ENCODE assay signal across 7 cellular contexts in the genomic region with DNA sequence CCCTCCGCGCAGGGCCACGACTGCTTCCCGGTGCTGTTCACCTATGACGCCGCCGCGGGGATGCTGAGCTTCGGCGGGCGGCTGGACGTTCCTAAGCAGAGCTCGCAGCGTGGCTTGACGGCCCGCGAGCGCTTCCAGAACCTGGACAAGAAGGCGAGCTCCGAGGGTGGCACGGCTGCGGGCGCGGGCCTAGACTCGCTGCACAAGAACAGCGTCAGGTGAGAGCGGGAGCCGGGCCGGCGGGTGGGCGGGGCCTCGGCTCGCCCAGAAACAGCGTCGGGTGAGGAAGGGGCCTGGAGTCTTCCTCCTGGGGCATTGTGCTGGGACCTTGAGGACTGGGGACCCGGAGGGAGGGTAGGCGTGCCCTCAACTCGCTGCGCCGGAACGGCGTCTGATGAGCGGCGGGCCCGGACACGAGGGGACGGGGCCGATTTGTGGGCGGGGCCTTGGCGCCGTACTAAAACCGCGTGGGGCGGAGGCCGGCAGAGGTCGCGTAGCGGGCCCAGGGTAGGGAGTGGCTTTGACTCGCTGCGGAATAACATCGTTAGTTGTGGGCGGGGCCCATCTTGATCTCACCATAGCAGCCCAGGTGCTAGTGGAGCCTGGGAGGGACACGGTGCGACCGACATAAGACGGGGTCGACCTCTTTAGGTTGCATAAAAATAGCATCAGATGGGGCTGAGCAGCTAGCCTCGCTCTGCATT.
DNase-seq lines count a peak whose midpoint lies in the region; ATAC-seq lines count a peak whose summit lies in the region.

No MANE protein-coding gene starts in this region.

- H3K4me3 ChIP-seq in endocrine pancreas (ENCODE audit: control insufficient read depth, insufficient read depth, low read length) (no peak overlapping the region), mucosa of stomach (ENCODE audit: low read length) (peak overlapping the region; percentile 22)

- H3K27ac Mint-ChIP-seq in stimulated activated effector memory CD8-positive, alpha-beta T cell treated with anti-CD3 and anti-CD28 coated beads, Interleukin-12 subunit alpha, Interleukin-12 subunit beta, amount 100 ng/mL, for 72 hours: peak overlapping the region; percentile 84

- H3K9ac ChIP-seq in endocrine pancreas (ENCODE audit: control insufficient read depth, insufficient read depth, low read length) (peak overlapping the region; percentile 57), mucosa of stomach (ENCODE audit: low read length) (peak overlapping the region; percentile 47)

- no peaks in the 10 kb centered on the region for H3K4me1 ChIP-seq in endocrine pancreas (ENCODE audit: control insufficient read depth, insufficient read depth, low read length)
- H3K4me1 ChIP-seq in mucosa of stomach (ENCODE audit: control insufficient read depth, insufficient read depth, low read length): peaks cover 21% of the 10 kb centered on the region

- peaks cover 25% of the 10 kb centered on the region for H3K4me1 Mint-ChIP-seq in stimulated activated effector memory CD8-positive, alpha-beta T cell treated with anti-CD3 and anti-CD28 coated beads, Interleukin-12 subunit alpha, Interleukin-12 subunit beta, amount 100 ng/mL, for 72 hours

- peaks cover 3% of the 10 kb centered on the region for H3K36me3 ChIP-seq in endocrine pancreas (ENCODE audit: control insufficient read depth, insufficient read depth, low read length)
- peaks cover 8% of the 10 kb centered on the region for H3K36me3 ChIP-seq in mucosa of stomach (ENCODE audit: control insufficient read depth, insufficient read depth, low read length)

- H3K9me3 Mint-ChIP-seq in stimulated activated effector memory CD8-positive, alpha-beta T cell treated with anti-CD3 and anti-CD28 coated beads, Interleukin-12 subunit alpha, Interleukin-12 subunit beta, amount 100 ng/mL, for 72 hours: no peaks in the 10 kb centered on the region

- peaks cover 100% of the 10 kb centered on the region for H3K36me3 Mint-ChIP-seq in stimulated activated effector memory CD8-positive, alpha-beta T cell treated with anti-CD3 and anti-CD28 coated beads, Interleukin-12 subunit alpha, Interleukin-12 subunit beta, amount 100 ng/mL, for 72 hours

- H3K4me3 Mint-ChIP-seq in stimulated activated effector memory CD8-positive, alpha-beta T cell treated with anti-CD3 and anti-CD28 coated beads, Interleukin-12 subunit alpha, Interleukin-12 subunit beta, amount 100 ng/mL, for 72 hours: peak overlapping the region; percentile 59

- ATAC-seq in GM21576 (IDR thresholded peaks at IDR 0.05; ENCODE audit: unreplicated experiment): peak; percentile 50
- peak; percentile 90 for ATAC-seq in stimulated activated effector memory CD8-positive, alpha-beta T cell treated with anti-CD3 and anti-CD28 coated beads, Interleukin-12 subunit alpha, Interleukin-12 subunit beta, amount 100 ng/mL, for 72 hours

- no peaks in the 10 kb centered on the region for H3K27me3 ChIP-seq in endocrine pancreas (ENCODE audit: control insufficient read depth, insufficient read depth, low read length)
- no peaks in the 10 kb centered on the region for H3K27me3 ChIP-seq in mucosa of stomach (ENCODE audit: control insufficient read depth, insufficient read depth, low read length)

- no peaks in the 10 kb centered on the region for H3K9me3 ChIP-seq in endocrine pancreas (ENCODE audit: control insufficient read depth, low read length)
- H3K9me3 ChIP-seq in mucosa of stomach (ENCODE audit: control insufficient read depth, low read length): no peaks in the 10 kb centered on the region

- DNase-seq in NCI-H2196 (lab: John Stamatoyannopoulos, UW; ENCODE audit: unreplicated experiment): peak; percentile 90
- DNase-seq in activated CD8-positive, alpha-beta memory T cell treated with anti-CD3 and anti-CD28 coated beads for 48 hours (ENCODE audit: low read depth in 2 of 3, low spot score in 2 of 3): peak; percentile 44 to 62 (median 51)
- DNase-seq in stimulated activated effector memory CD8-positive, alpha-beta T cell treated with anti-CD3 and anti-CD28 coated beads, Interleukin-12 subunit alpha, Interleukin-12 subunit beta, amount 100 ng/mL, for 72 hours (ENCODE audit: low spot score in 2 of 2): peak; percentile 55 to 79
- DNase-seq in NCI-H226: no peak
